Comparison of ENCODE assay signal across 21 cellular contexts in genomic region chr6:52139985-52140680, GRCh38. TPM values are rescaled to one million over a fixed set of nuclear protein-coding genes. Genes with fewer than 3 reads are reported as not detected.
"Had no signal": no experiment of that assay in that cellular context is flagged by ENCODE, and none has a peak within 500 bp of the region (broad histone marks: within the 10 kb centered on the region; RNA-seq: fewer than 3 reads in every experiment).

No MANE protein-coding gene starts in this region.

- H3K36me3 ChIP-seq: gastroesophageal sphincter, heart left ventricle, vagina had no signal

- H3K27me3 ChIP-seq: gastroesophageal sphincter, vagina had no signal

- H3K9me3 ChIP-seq: gastroesophageal sphincter, heart left ventricle, vagina had no signal

- H3K27ac ChIP-seq: heart left ventricle, vagina had no signal

- H3K4me3 ChIP-seq: gastroesophageal sphincter, heart left ventricle, vagina had no signal

- DNase-seq: activated CD4-positive, alpha-beta T cell treated with anti-CD3 and anti-CD28 coated beads, Interleukin-2, amount 10 ng/mL, durations not matched to agents 24 days and 14 days; activated CD4-positive, CD25-positive, alpha-beta regulatory T cell; activated CD8-positive, alpha-beta T cell treated with anti-CD3 and anti-CD28 coated beads, Interleukin-2, amount 10 ng/mL, durations not matched to agents 7 days and 5 days; activated naive CD4-positive, alpha-beta T cell treated with Interleukin-2 at 50 U/mL for 16 hours; activated naive CD8-positive, alpha-beta T cell treated with anti-CD3 and anti-CD28 coated beads, Interleukin-2, amount 50 U/mL, for 24 hours; activated T-cell treated with anti-CD3 and anti-CD28 coated beads, Interleukin-2, amount 50 U/mL, for 24 hours; effector CD4-positive, alpha-beta T cell; heart left ventricle; kidney; left ventricle myocardium superior; mesenchymal stem cell; nucleus accumbens; retina; stimulated activated naive CD8-positive, alpha-beta T cell treated with anti-CD3 and anti-CD28 coated beads, Interleukin-15, Interleukin-2, amounts not matched to agents 100 U/mL and 50 U/mL, for 24 hours; T-helper 1 cell; T-helper 9 cell; trophoblast cell had no signal

- ATAC-seq: activated CD8-positive, alpha-beta T cell treated with anti-CD3 and anti-CD28 coated beads, Interleukin-2, amount 10 ng/mL, durations not matched to agents 7 days and 5 days; activated naive CD8-positive, alpha-beta T cell treated with anti-CD3 and anti-CD28 coated beads, Interleukin-2, amount 50 U/mL, for 24 hours; gastroesophageal sphincter; left ventricle myocardium superior; natural killer cell treated with Interleukin-12 subunit alpha and Interleukin-12 subunit beta and Interleukin-15 and Interleukin-18, amount 100 ng/mL, for 72 hours; stimulated activated naive CD8-positive, alpha-beta T cell treated with anti-CD3 and anti-CD28 coated beads, Interleukin-15, Interleukin-2, amounts not matched to agents 100 U/mL and 50 U/mL, for 24 hours had no signal

RNA-seq across cellular contexts. Expression of gene IL17A, which starts 46.0 kb away (rescaled TPM):
- total RNA-seq: activated CD4-positive, alpha-beta T cell treated with anti-CD3 and anti-CD28 coated beads, Interleukin-2, amount 10 ng/mL, durations not matched to agents 24 days and 14 days; activated CD8-positive, alpha-beta T cell treated with anti-CD3 and anti-CD28 coated beads, Interleukin-2, amount 10 ng/mL, durations not matched to agents 7 days and 5 days; gastroesophageal sphincter; heart left ventricle; kidney; left ventricle myocardium superior; vagina had no signal
- polyA plus RNA-seq: heart left ventricle had no signal

RNA-seq across cellular contexts. Expression of gene PKHD1, which starts 52.7 kb away (rescaled TPM):
- total RNA-seq: activated CD4-positive, alpha-beta T cell treated with anti-CD3 and anti-CD28 coated beads, Interleukin-2, amount 10 ng/mL, durations not matched to agents 24 days and 14 days; activated CD8-positive, alpha-beta T cell treated with anti-CD3 and anti-CD28 coated beads, Interleukin-2, amount 10 ng/mL, durations not matched to agents 7 days and 5 days; activated T-helper 2 cell treated with anti-CD3 and anti-CD28 coated beads, Interferon-gamma antibody, Interleukin-2, Interleukin-4, amounts not matched to agents 10 μg/mL and 5 μg/mL and 100 μg/mL, durations not matched to agents 14 hours and 24 hours and 36 hours; left ventricle myocardium superior; natural killer cell treated with Interleukin-12 subunit alpha and Interleukin-12 subunit beta and Interleukin-15 and Interleukin-18, amount 100 ng/mL, for 72 hours had no signal
- polyA plus RNA-seq: heart left ventricle had no signal
